ENCODE assay signal across 8 cellular contexts in genomic region chr16:56657555-56658430, GRCh38. TPM values are rescaled to one million over a fixed set of nuclear protein-coding genes. Genes with fewer than 3 reads are reported as not detected.
DNase-seq lines count a peak whose midpoint lies in the region; ATAC-seq lines count a peak whose summit lies in the region.

Gene MT1F (plus strand): TSS chr16:56657959. CDS start chr16:56658059, 100 bp downstream.

- DNase-seq in NCI-H1417 (lab: John Stamatoyannopoulos, UW): peak in 2 of 3 experiments; percentile 21 to 57
- no peak for DNase-seq in NCI-H1417 treated with DMSO at 0.1 percent for 48 hours (lab: John Stamatoyannopoulos, UW)
- DNase-seq in NCI-H526 treated with DMSO at 0.1 percent for 48 hours (lab: John Stamatoyannopoulos, UW): peak; percentile 77
- peak in 2 of 3 experiments; percentile 41 to 68 for DNase-seq in activated CD8-positive, alpha-beta memory T cell treated with anti-CD3 and anti-CD28 coated beads for 48 hours (ENCODE audit: low read depth in 2 of 3, low spot score in 2 of 3)
- peak; percentile 41 to 59 (median 59) for DNase-seq in effector memory CD4-positive, alpha-beta T cell
- DNase-seq in mesenteric fat pad (ENCODE audit: low spot score): no peak
- DNase-seq in stimulated activated CD8-positive, alpha-beta memory T cell treated with anti-CD3 and anti-CD28 coated beads, Interleukin-15, amount 100 ng/mL, for 1 hour (ENCODE audit: low read depth): peak; percentile 50

- H3K4me3 ChIP-seq in effector memory CD4-positive, alpha-beta T cell (ENCODE audit: insufficient read depth, low read depth, low read length, poor library complexity, severe bottlenecking): peak within 1 kb of the TSS; percentile 82

- H3K27ac ChIP-seq in effector memory CD4-positive, alpha-beta T cell (ENCODE audit: insufficient read depth, low read length, poor library complexity, severe bottlenecking): peak within 1 kb of the TSS; percentile 49

- no peaks in the 10 kb centered on the region for H3K27me3 ChIP-seq in effector memory CD4-positive, alpha-beta T cell (replicated peaks; ENCODE audit: control insufficient read depth, insufficient read depth, low read length, poor library complexity, severe bottlenecking)

- ATAC-seq in HG03196 (IDR thresholded peaks at IDR 0.05; ENCODE audit: unreplicated experiment): no peak

- H3K9me3 ChIP-seq in effector memory CD4-positive, alpha-beta T cell (ENCODE audit: control insufficient read depth, low read length): no peaks in the 10 kb centered on the region

- peaks cover 9% of the 10 kb centered on the region for H3K4me1 ChIP-seq in effector memory CD4-positive, alpha-beta T cell (ENCODE audit: control insufficient read depth, insufficient read depth, low read length, poor library complexity, severe bottlenecking)

- no peaks in the 10 kb centered on the region for H3K36me3 ChIP-seq in effector memory CD4-positive, alpha-beta T cell (ENCODE audit: control insufficient read depth, insufficient read depth, low read length)

RNA-seq across cellular contexts. Expression of gene MT1F, which starts in this region (rescaled TPM):
- 11.8 TPM for total RNA-seq in mesenteric fat pad

Comparison
In these comparisons a context has a peak if more than half of its experiments do, and no peak if none do; other contexts are left out.
1. DNase-seq: peak in NCI-H1417 (2 of 3), NCI-H526 treated with DMSO at 0.1 percent for 48 hours (single experiment), activated CD8-positive, alpha-beta memory T cell treated with anti-CD3 and anti-CD28 coated beads for 48 hours (2 of 3), effector memory CD4-positive, alpha-beta T cell (3 of 3) and stimulated activated CD8-positive, alpha-beta memory T cell treated with anti-CD3 and anti-CD28 coated beads, Interleukin-15, amount 100 ng/mL, for 1 hour (single experiment); none in NCI-H1417 treated with DMSO at 0.1 percent for 48 hours (single experiment) and mesenteric fat pad (single experiment).